Comparison of ENCODE assay signal across 26 cellular contexts in the genomic region with DNA sequence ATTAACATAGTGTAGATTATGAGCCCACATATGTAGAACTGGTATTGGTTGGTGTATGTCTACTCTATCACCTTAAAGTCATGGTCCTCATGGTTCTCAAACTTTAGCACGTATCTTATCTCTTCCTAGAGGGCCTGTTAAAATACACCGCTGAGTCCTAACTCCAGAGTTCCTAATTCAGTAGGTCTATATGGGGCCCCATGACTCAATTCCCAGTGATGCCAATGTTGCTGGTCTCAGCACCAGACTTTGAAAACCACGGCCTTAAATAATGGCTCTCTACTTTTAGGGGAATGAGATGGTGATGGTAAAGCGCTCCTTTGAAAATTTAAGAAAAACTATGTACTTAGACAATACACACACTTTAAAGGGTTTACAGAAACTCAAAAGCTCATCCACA. TPM values are rescaled to one million over a fixed set of nuclear protein-coding genes. Genes with fewer than 3 reads are reported as not detected.
DNase-seq lines count a peak whose midpoint lies in the region; ATAC-seq, FAIRE-seq and TF ChIP-seq lines count a peak whose summit lies in the region.
"Had no signal": no experiment of that assay in that cellular context is flagged by ENCODE, and none has a peak within 500 bp of the region (broad histone marks: within the 10 kb centered on the region; RNA-seq: fewer than 3 reads in every experiment).

No MANE protein-coding gene starts in this region.

- no peak for TF ChIP-seq CTCF in natural killer cell (IDR thresholded peaks at IDR 0.05)
- no peak for TF ChIP-seq CTCF in keratinocyte (optimal IDR thresholded peaks at IDR 0.05 in 1 of 3, IDR thresholded peaks at IDR 0.05 in 1 of 3, conservative IDR thresholded peaks at IDR 0.05 in 1 of 3; ENCODE audit: extremely low read depth in 1 of 3, insufficient read depth in 2 of 3, low read length in 3 of 3)

- peaks cover 8% of the 10 kb centered on the region for H3K9me1 ChIP-seq in keratinocyte (ENCODE audit: control insufficient read depth, extremely low read depth, insufficient read depth, low read length)

- H3K4me2 ChIP-seq in keratinocyte (ENCODE audit: control insufficient read depth, extremely low read depth, insufficient read depth, low read depth, low read length): peak overlapping the region; percentile 9
- H3K4me2 ChIP-seq: SK-N-SH had no signal

- no peak for FAIRE-seq in keratinocyte (lab: Jason Lieb, UNC)
- FAIRE-seq: GM18507, HTR-8/SVneo had no signal

- no peaks in the 10 kb centered on the region for H3K9me3 Mint-ChIP-seq in natural killer cell
- no peaks in the 10 kb centered on the region for H3K9me3 Mint-ChIP-seq in natural killer cell treated with Interleukin-12 subunit alpha and Interleukin-12 subunit beta and Interleukin-15 and Interleukin-18, amount 100 ng/mL, for 72 hours

- no peaks in the 10 kb centered on the region for H3K9me3 ChIP-seq in SK-N-MC (ENCODE audit: low read depth, low read length)
- no peaks in the 10 kb centered on the region for H3K9me3 ChIP-seq in keratinocyte (ENCODE audit: control insufficient read depth, low read depth, low read length)
- H3K9me3 ChIP-seq: BE2C, MG63, Peyer's patch, SK-N-SH had no signal

- H3K4me3 ChIP-seq in SK-N-MC (no peak overlapping the region), keratinocyte (ENCODE audit: control insufficient read depth in 2 of 3, extremely low read depth in 1 of 3, insufficient read depth in 2 of 3, low read depth in 1 of 3, low read length in 3 of 3) (no peak overlapping the region)
- H3K4me3 ChIP-seq: MG63, Peyer's patch had no signal

- no peaks in the 10 kb centered on the region for H3K36me3 ChIP-seq in SK-N-MC (ENCODE audit: insufficient read depth, low read length)
- H3K36me3 ChIP-seq in keratinocyte (ENCODE audit: control insufficient read depth in 2 of 2, extremely low read depth in 1 of 2, insufficient read depth in 2 of 2, low read length in 2 of 2): peaks cover 1 to 25% of the 10 kb centered on the region in 2 experiments
- H3K36me3 ChIP-seq: BE2C, Peyer's patch had no signal

- no peak overlapping the region for H3K4me3 Mint-ChIP-seq in natural killer cell
- no peak overlapping the region for H3K4me3 Mint-ChIP-seq in natural killer cell treated with Interleukin-12 subunit alpha and Interleukin-12 subunit beta and Interleukin-15 and Interleukin-18, amount 100 ng/mL, for 72 hours

- H3K9ac ChIP-seq in SK-N-MC (ENCODE audit: insufficient read length) (no peak overlapping the region), keratinocyte (ENCODE audit: control insufficient read depth, extremely low read depth, insufficient read depth, low read length) (no peak overlapping the region)
- H3K9ac ChIP-seq: SK-N-SH had no signal

- DNase-seq in natural killer cell: no peak
- DNase-seq in natural killer cell treated with Interleukin-12 subunit alpha and Interleukin-12 subunit beta and Interleukin-15 and Interleukin-18, amount 100 ng/mL, for 72 hours (ENCODE audit: low spot score): no peak
- no peak for DNase-seq in SK-N-MC (ENCODE audit: low read depth, low spot score)
- no peak for DNase-seq in keratinocyte (ENCODE audit: low read depth, low spot score)
- DNase-seq in stimulated activated CD8-positive, alpha-beta memory T cell treated with anti-CD3 and anti-CD28 coated beads, Interleukin-4, amount 100 ng/mL, for 48 hours: no peak
- DNase-seq in GDM1 (lab: John Stamatoyannopoulos, UW): no peak
- DNase-seq: 8988T, ACHN, BE2C, Calu3, DND-41, GOT3, KBM-7, MG63, NCI-H1105 treated with DMSO at 0.1 percent for 48 hours, NCI-H146, NCI-H2029, NCI-H446 treated with DMSO at 0.1 percent for 48 hours, NCI-H526 treated with DMSO at 0.1 percent for 48 hours, Peyer's patch, SIG-M5, SK-N-SH had no signal

- H3K27me3 ChIP-seq in keratinocyte (ENCODE audit: control insufficient read depth, extremely low read depth, insufficient read depth, low read length): no peaks in the 10 kb centered on the region
- H3K27me3 ChIP-seq: BE2C, MG63, Peyer's patch had no signal

- H3K4me1 ChIP-seq in keratinocyte (ENCODE audit: control insufficient read depth, extremely low read depth, insufficient read depth, low read length): peaks cover 58% of the 10 kb centered on the region
- H3K4me1 ChIP-seq: BE2C, Peyer's patch had no signal

- ATAC-seq in natural killer cell (no peak), HG02642 (IDR thresholded peaks at IDR 0.05; ENCODE audit: poor library complexity, unreplicated experiment) (no peak), HG03378 (IDR thresholded peaks at IDR 0.05; ENCODE audit: unreplicated experiment) (no peak)
- ATAC-seq in natural killer cell treated with Interleukin-12 subunit alpha and Interleukin-12 subunit beta and Interleukin-15 and Interleukin-18, amount 100 ng/mL, for 72 hours: no peak

- no peaks in the 10 kb centered on the region for H3K36me3 Mint-ChIP-seq in natural killer cell
- H3K36me3 Mint-ChIP-seq in natural killer cell treated with Interleukin-12 subunit alpha and Interleukin-12 subunit beta and Interleukin-15 and Interleukin-18, amount 100 ng/mL, for 72 hours: no peaks in the 10 kb centered on the region

- H2AFZ ChIP-seq in keratinocyte (ENCODE audit: control insufficient read depth, low read length): no peak overlapping the region

- H3K27me3 Mint-ChIP-seq in natural killer cell (ENCODE audit: low read depth in 2 of 2): no peaks in the 10 kb centered on the region
- H3K27me3 Mint-ChIP-seq in natural killer cell treated with Interleukin-12 subunit alpha and Interleukin-12 subunit beta and Interleukin-15 and Interleukin-18, amount 100 ng/mL, for 72 hours: no peaks in the 10 kb centered on the region

- dilution Hi-C loops in keratinocyte (cut with MboI; ENCODE audit: extremely low pct_ligation_motif_present, low sequenced_read_pairs): no loop called here

- H3K27ac Mint-ChIP-seq in natural killer cell: peak overlapping the region; percentile 42 to 79
- no peak overlapping the region for H3K27ac Mint-ChIP-seq in natural killer cell treated with Interleukin-12 subunit alpha and Interleukin-12 subunit beta and Interleukin-15 and Interleukin-18, amount 100 ng/mL, for 72 hours

- H4K20me1 ChIP-seq in keratinocyte (ENCODE audit: control insufficient read depth, extremely low read depth, insufficient read depth, low read length): peaks cover 71% of the 10 kb centered on the region

- H3K27ac ChIP-seq in SK-N-MC (peak overlapping the region; percentile 67; the same call in 1 of the 2 replicates), keratinocyte (ENCODE audit: control insufficient read depth, insufficient read depth, low read length) (no peak overlapping the region)
- H3K27ac ChIP-seq: Peyer's patch had no signal

- intact Hi-C loops in natural killer cell (cut with micrococcal nuclease): no loop called here

- peaks cover 56 to 57% of the 10 kb centered on the region in 2 donors for H3K4me1 Mint-ChIP-seq in natural killer cell
- H3K4me1 Mint-ChIP-seq in natural killer cell treated with Interleukin-12 subunit alpha and Interleukin-12 subunit beta and Interleukin-15 and Interleukin-18, amount 100 ng/mL, for 72 hours (ENCODE audit: low read depth in 2 of 2): peaks cover 39 to 41% of the 10 kb centered on the region in 2 donors

- peaks cover 95% of the 10 kb centered on the region for H3K79me2 ChIP-seq in keratinocyte (ENCODE audit: control insufficient read depth, insufficient read depth, low read length)

RNA-seq across cellular contexts. Expression of gene SMURF2, which starts 36.6 kb away (rescaled TPM):
- 10 to 100 TPM; 43.8 to 54.5 (median 46.5) TPM for total RNA-seq in natural killer cell
- 10 to 100 TPM; 18.0 to 26.1 TPM for total RNA-seq in natural killer cell treated with Interleukin-12 subunit alpha and Interleukin-12 subunit beta and Interleukin-15 and Interleukin-18, amount 100 ng/mL, for 72 hours
- 50.2 to 136 TPM (median 128 TPM) in 3 replicates for polyA plus RNA-seq in keratinocyte
- 23.7 TPM for polyA plus RNA-seq in keratinocyte (2011; ENCODE audit: low read depth)
- polyA plus RNA-seq in keratinocyte (2011; cell fraction: cytosol; rRNA removed): 56.4 and 91.8 TPM in 2 replicates
- 92.4 and 110 TPM in 2 replicates for polyA plus RNA-seq in keratinocyte (2011; cell fraction: nucleus; rRNA removed)
- polyA plus RNA-seq in keratinocyte (2012; ENCODE audit: low replicate concordance): 15.5 and 140 TPM in 2 replicates
- 87.3 to 270 TPM (median 122 TPM) in 3 replicates for polyA minus RNA-seq in keratinocyte
- 76.4 TPM for polyA minus RNA-seq in keratinocyte (2011; cell fraction: cytosol; rRNA and poly(A)+ RNA removed)
- polyA minus RNA-seq in keratinocyte (2011; cell fraction: nucleus; rRNA and poly(A)+ RNA removed): 75.9 and 171 TPM in 2 replicates

Comparison
In these comparisons a context has a peak if more than half of its experiments do, and no peak if none do; other contexts are left out.
1. H3K27ac Mint-ChIP-seq: peak in natural killer cell (2 of 2); none in natural killer cell treated with Interleukin-12 subunit alpha and Interleukin-12 subunit beta and Interleukin-15 and Interleukin-18, amount 100 ng/mL, for 72 hours (0 of 2).